8 cellular contexts compared by ENCODE assay signal in genomic region chr11:115501895-115502589, GRCh38. TPM values are rescaled to one million over a fixed set of nuclear protein-coding genes. Genes with fewer than 3 reads are reported as not detected.
DNase-seq lines count a peak whose midpoint lies in the region; ATAC-seq and TF ChIP-seq lines count a peak whose summit lies in the region.

No MANE protein-coding gene starts in this region.

- 13 to 26% methylated on average over 22 of the region's 22 CpGs for WGBS in aorta, 2 donors

- intact Hi-C loops in aorta (cut with DNase I): loop anchor here in 1 of 2 donors (5.0 kb wide), 1 partner anchor 195 kb away; no protein-coding TSS in a partner anchor

- H3K9ac ChIP-seq in skeletal muscle satellite cell (ENCODE audit: low read depth, low read length): no peak overlapping the region

- H3K9me3 ChIP-seq in skeletal muscle satellite cell (replicated peaks; ENCODE audit: low read length) (no peaks in the 10 kb centered on the region), aorta (ENCODE audit: control insufficient read depth, low read length) (no peaks in the 10 kb centered on the region)

- H3K36me3 ChIP-seq in skeletal muscle satellite cell (ENCODE audit: insufficient read depth, low read length) (no peaks in the 10 kb centered on the region), aorta (ENCODE audit: control insufficient read depth in 1 of 2, insufficient read depth in 2 of 2, low read length in 1 of 2) (no peaks in the 10 kb centered on the region)

- DNase-seq in activated CD4-positive, alpha-beta T cell treated with anti-CD3 and anti-CD28 coated beads for 48 hours: peak; percentile 17
- DNase-seq in activated CD4-positive, alpha-beta T cell treated with anti-CD3 and anti-CD28 coated beads for 1 hour: no peak
- DNase-seq in NCI-H2227 (lab: John Stamatoyannopoulos, UW; ENCODE audit: unreplicated experiment): peak; percentile 19
- no peak for DNase-seq in foreskin fibroblast
- DNase-seq in aorta: no peak
- no peak for DNase-seq in RKO (ENCODE audit: low spot score)
- no peak for DNase-seq in HK-2 (ENCODE audit: unreplicated experiment)

- peak overlapping the region; percentile 89 for H3K4me2 ChIP-seq in skeletal muscle satellite cell (ENCODE audit: low read length)

- H3K27me3 ChIP-seq in skeletal muscle satellite cell (ENCODE audit: control insufficient read depth, insufficient read depth, low read length) (peaks cover 53% of the 10 kb centered on the region), aorta (ENCODE audit: control insufficient read depth in 1 of 2, insufficient read depth in 2 of 2, low read length in 1 of 2) (no peaks in the 10 kb centered on the region)

- no peak for ATAC-seq in aorta (ENCODE audit: low FRiP score)

- H3K4me1 ChIP-seq in skeletal muscle satellite cell (ENCODE audit: control insufficient read depth, insufficient read depth, low read length) (peaks cover 20% of the 10 kb centered on the region), aorta (ENCODE audit: control insufficient read depth in 1 of 2, insufficient read depth in 2 of 2, low read length in 2 of 2) (no peaks in the 10 kb centered on the region)

- H3K4me3 ChIP-seq in foreskin fibroblast (ENCODE audit: low read depth in 1 of 2, low read length in 2 of 2) (peak overlapping the region; percentile 71 to 80), skeletal muscle satellite cell (ENCODE audit: low read length) (no peak overlapping the region), aorta (ENCODE audit: low read length in 2 of 2) (no peak overlapping the region)

- TF ChIP-seq CTCF in foreskin fibroblast (IDR thresholded peaks at IDR 0.05; ENCODE audit: low read depth, low read length): no peak

- H3K27ac ChIP-seq in aorta (ENCODE audit: low read depth in 1 of 2, low read length in 2 of 2): no peak overlapping the region

RNA-seq across cellular contexts. Expression of gene CADM1, which starts 2.2 kb away (rescaled TPM):
- not detected in 2 replicates for total RNA-seq in skeletal muscle satellite cell (2012; rRNA removed)
- 1 to 10 TPM; 7.6 to 9.8 TPM for total RNA-seq in aorta
- 1 to 10 TPM in 1 of 2 donors, under 1 TPM in 1; 0.26 to 3.8 TPM for polyA plus RNA-seq in aorta

Comparison
In these comparisons a context has a peak if more than half of its experiments do, and no peak if none do; other contexts are left out.
1. DNase-seq: peak in activated CD4-positive, alpha-beta T cell treated with anti-CD3 and anti-CD28 coated beads for 48 hours (single experiment) and NCI-H2227 (single experiment); none in activated CD4-positive, alpha-beta T cell treated with anti-CD3 and anti-CD28 coated beads for 1 hour (single experiment), foreskin fibroblast (0 of 2), aorta (0 of 2), RKO (single experiment) and HK-2 (single experiment).
2. H3K4me3 ChIP-seq: peak in foreskin fibroblast (2 of 2); none in skeletal muscle satellite cell (single experiment) and aorta (0 of 2).